In the genomic region with DNA sequence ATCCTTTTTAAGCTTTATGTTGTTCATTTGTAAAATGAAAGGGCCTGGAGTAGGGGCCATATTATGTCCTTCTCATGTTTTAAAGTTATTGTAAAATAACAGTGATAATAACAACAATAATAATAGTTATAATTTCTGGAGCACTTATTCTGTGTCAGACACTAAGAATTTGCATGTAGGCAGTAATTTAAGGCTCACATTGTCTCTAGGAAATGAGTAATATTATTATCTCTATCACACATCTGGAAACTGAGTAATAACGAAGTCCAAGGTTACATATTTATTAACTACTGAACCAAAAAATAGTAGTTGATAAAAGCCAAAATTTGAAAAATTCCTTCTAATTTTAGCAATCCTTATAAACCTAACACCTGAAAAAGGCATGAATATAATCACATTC, we compare ENCODE assay signal across 35 cellular contexts.
"Had no signal": no experiment of that assay in that cellular context is flagged by ENCODE, and none has a peak within 500 bp of the region (broad histone marks: within the 10 kb centered on the region; RNA-seq: fewer than 3 reads in every experiment).

No MANE protein-coding gene starts in this region.

- H3K27ac ChIP-seq: KMS-11 had no signal

- H3K9me3 ChIP-seq: MG63 had no signal

- DNase-seq: Karpas-422, Kasumi-1, MG63, MM.1S, MV-4-11, NCI-H1048, NCI-H1092, NCI-H1092 treated with DMSO at 0.1 percent for 48 hours, NCI-H1105, NCI-H1105 treated with DMSO at 0.1 percent for 48 hours, NCI-H1417, NCI-H1417 treated with DMSO at 0.1 percent for 48 hours, NCI-H1436, NCI-H1436 treated with DMSO at 0.1 percent for 48 hours, NCI-H146, NCI-H1694, NCI-H1694 treated with DMSO at 0.1 percent for 48 hours, NCI-H187, NCI-H187 treated with DMSO at 0.1 percent for 48 hours, NCI-H1930, NCI-H2029, NCI-H2029 treated with DMSO at 0.1 percent for 48 hours, NCI-H2081, NCI-H2081 treated with DMSO at 0.1 percent for 48 hours, NCI-H2107, NCI-H2171, NCI-H2171 treated with DMSO at 0.1 percent for 48 hours, NCI-H2227 treated with DMSO at 0.1 percent for 48 hours, NCI-H226, NCI-H345, NCI-H446, NCI-H446 treated with DMSO at 0.1 percent for 48 hours, NCI-H510A, NCI-H510A treated with DMSO at 0.1 percent for 48 hours had no signal

- H3K36me3 ChIP-seq: MG63 had no signal

- H3K4me2 ChIP-seq: KMS-11 had no signal

- H3K27me3 ChIP-seq: MG63 had no signal

- H3K9ac ChIP-seq: KMS-11 had no signal

- H3K4me3 ChIP-seq: MG63 had no signal
